In the genomic region with DNA sequence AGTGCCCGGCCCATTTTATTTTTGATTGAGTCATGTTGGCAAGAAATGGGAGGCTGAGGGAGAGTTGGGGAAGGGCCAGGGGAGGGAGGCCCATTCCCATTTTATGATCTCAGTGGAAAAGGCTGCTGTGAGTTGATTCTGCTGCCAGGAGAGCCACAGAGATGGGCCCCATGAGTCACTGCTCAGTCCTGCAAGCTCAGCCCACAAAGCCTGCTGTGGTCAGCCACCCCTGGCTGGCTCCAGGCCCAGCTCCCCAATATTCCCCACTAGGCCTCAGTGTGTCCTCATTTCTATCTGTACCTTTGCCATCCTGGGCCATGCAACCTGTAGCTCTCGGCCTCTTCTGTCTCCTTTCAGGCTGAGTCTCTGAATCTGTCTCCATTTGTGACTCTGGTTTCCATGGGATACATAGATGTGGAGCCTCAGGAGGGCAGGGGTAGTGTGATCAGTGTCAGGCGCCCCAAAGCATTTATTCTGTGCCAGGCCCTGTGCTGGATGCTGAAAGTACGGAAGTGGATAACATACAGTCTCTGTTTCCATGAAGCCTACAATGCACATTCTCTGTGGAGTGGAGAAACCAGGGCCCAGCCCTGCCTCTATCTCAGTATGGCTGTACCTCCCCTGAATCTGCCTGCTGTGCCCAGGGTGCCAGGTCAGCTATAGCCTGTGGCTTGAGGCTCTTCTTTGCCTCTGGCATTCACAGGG, we compare ENCODE assay signal across 7 cellular contexts. TPM values are rescaled to one million over a fixed set of nuclear protein-coding genes. Genes with fewer than 3 reads are reported as not detected.
A peak's percentile ranks its signal among the peaks of the same experiment; 100 is the strongest.
DNase-seq lines count a peak whose midpoint lies in the region; ATAC-seq and TF ChIP-seq lines count a peak whose summit lies in the region.

No MANE protein-coding gene starts in this region.

- H3K9me3 ChIP-seq in fibroblast of lung (ENCODE audit: control insufficient read depth, insufficient read depth, low read depth, low read length) (no peaks in the 10 kb centered on the region), skeletal muscle tissue (ENCODE audit: control insufficient read depth in 3 of 3, low read length in 3 of 3) (no peaks in the 10 kb centered on the region)

- peaks cover 16% of the 10 kb centered on the region for H3K4me1 ChIP-seq in fibroblast of lung (ENCODE audit: control insufficient read depth, extremely low read depth, insufficient read depth, low read length)
- peaks cover 0 to 16% (median 14%) of the 10 kb centered on the region in 3 donors for H3K4me1 ChIP-seq in skeletal muscle tissue (ENCODE audit: control insufficient read depth in 3 of 3, insufficient read depth in 3 of 3, low read length in 3 of 3)

- H3K9ac ChIP-seq in fibroblast of lung (ENCODE audit: insufficient read depth, low read length) (peak overlapping the region; percentile 70), skeletal muscle tissue (ENCODE audit: low read depth in 1 of 3, low read length in 3 of 3) (no peak overlapping the region)

- H3K79me2 ChIP-seq in fibroblast of lung (ENCODE audit: control insufficient read depth, insufficient read depth, low read length): peaks cover 5% of the 10 kb centered on the region

- H3K27ac ChIP-seq in fibroblast of lung (ENCODE audit: insufficient read depth, low read length) (peak overlapping the region; percentile 94), skeletal muscle tissue (ENCODE audit: low read depth, low read length) (peak overlapping the region; percentile 52)

- DNase-seq in HFF-Myc (ENCODE audit: extremely low read depth, low read depth) (peak; percentile 91), SW480 (ENCODE audit: low spot score) (peak; percentile 94), fibroblast of lung (ENCODE audit: low read depth in 2 of 2) (peak; percentile 99 to 100), NAMALWA (ENCODE audit: low spot score) (no peak)

- H3K27me3 ChIP-seq in fibroblast of lung (ENCODE audit: control insufficient read depth, insufficient read depth, low read length) (no peaks in the 10 kb centered on the region), skeletal muscle tissue (ENCODE audit: control insufficient read depth in 3 of 3, insufficient read depth in 3 of 3, low read length in 3 of 3) (no peaks in the 10 kb centered on the region)

- no peaks in the 10 kb centered on the region for H4K20me1 ChIP-seq in fibroblast of lung (ENCODE audit: control insufficient read depth, extremely low read depth, insufficient read depth, low read length)

- peak overlapping the region; percentile 99 for H3K4me2 ChIP-seq in fibroblast of lung (ENCODE audit: extremely low read depth, insufficient read depth, low read length)

- ATAC-seq in HG02759 (IDR thresholded peaks at IDR 0.05; ENCODE audit: unreplicated experiment) (no peak), GM18868 (IDR thresholded peaks at IDR 0.05; ENCODE audit: unreplicated experiment) (no peak)

- TF ChIP-seq CTCF in HFF-Myc (IDR thresholded peaks at IDR 0.05; ENCODE audit: low read depth, low read length, missing control alignments) (no peak), fibroblast of lung (conservative IDR thresholded peaks at IDR 0.05 in 1 of 2, IDR thresholded peaks at IDR 0.05 in 1 of 2; ENCODE audit: low read depth in 1 of 2, low read length in 2 of 2) (no peak)

- no peak overlapping the region for H2AFZ ChIP-seq in fibroblast of lung (ENCODE audit: low read length)

- H3K4me3 ChIP-seq in HFF-Myc (replicated peaks; ENCODE audit: low read depth, low read length) (peak overlapping the region; percentile 74), fibroblast of lung (replicated peaks in 1 of 4; ENCODE audit: control extremely low read depth in 1 of 4, insufficient read depth in 1 of 4, low read depth in 3 of 4, low read length in 4 of 4) (peak overlapping the region in 2 of 4 experiments; percentile 38 to 67), skeletal muscle tissue (ENCODE audit: low read length in 3 of 3) (no peak overlapping the region)

- H3K36me3 ChIP-seq in fibroblast of lung (ENCODE audit: control insufficient read depth, insufficient read depth, low read length) (peaks cover 6% of the 10 kb centered on the region), skeletal muscle tissue (ENCODE audit: control insufficient read depth in 3 of 3, insufficient read depth in 3 of 3, low read length in 3 of 3) (no peaks in the 10 kb centered on the region)

RNA-seq across cellular contexts. Expression of gene PLEKHG4, which starts 1.9 kb away (rescaled TPM):
- total RNA-seq in fibroblast of lung (23.6 and 37.7 TPM in 2 replicates), skeletal muscle tissue (7.3 TPM)
- 9.9 and 11.5 TPM in 2 replicates for polyA plus RNA-seq in fibroblast of lung
- polyA plus RNA-seq in fibroblast of lung (2012): 13.2 and 15.2 TPM in 2 replicates
- polyA minus RNA-seq in fibroblast of lung (ENCODE audit: low replicate concordance): 71.0 and 99.7 TPM in 2 replicates

RNA-seq across cellular contexts. Expression of gene SLC9A5, which starts 28.7 kb away (rescaled TPM):
- total RNA-seq in fibroblast of lung (1.0 and 2.3 TPM in 2 replicates), skeletal muscle tissue (not detected)
- 1.9 and 2.0 TPM in 2 replicates for polyA plus RNA-seq in fibroblast of lung
- 1.9 and 2.0 TPM in 2 replicates for polyA plus RNA-seq in fibroblast of lung (2012)
- 0.16 and 3.9 TPM in 2 replicates for polyA minus RNA-seq in fibroblast of lung (ENCODE audit: low replicate concordance)

RNA-seq across cellular contexts. Expression of gene FHOD1, which starts 30.2 kb away (rescaled TPM):
- total RNA-seq in fibroblast of lung (7.1 and 13.9 TPM in 2 replicates), skeletal muscle tissue (5.2 TPM)
- 25.8 and 32.7 TPM in 2 replicates for polyA plus RNA-seq in fibroblast of lung
- polyA plus RNA-seq in fibroblast of lung (2012): 41.2 and 62.7 TPM in 2 replicates
- 52.9 and 83.9 TPM in 2 replicates for polyA minus RNA-seq in fibroblast of lung (ENCODE audit: low replicate concordance)

RNA-seq across cellular contexts. Expression of gene KCTD19, which starts 49.1 kb away (rescaled TPM):
- total RNA-seq in fibroblast of lung: under 0.01 and 0.17 TPM in 2 replicates
- polyA plus RNA-seq in fibroblast of lung: 0.10 TPM in 1 of 2 replicates, not detected in the other
- polyA plus RNA-seq in fibroblast of lung (2012): 0.02 and 0.03 TPM in 2 replicates
- not detected in 2 replicates for polyA minus RNA-seq in fibroblast of lung (ENCODE audit: low replicate concordance)
- not detected for total RNA-seq in skeletal muscle tissue

RNA-seq across cellular contexts. Expression of gene LRRC36, which starts 49.2 kb away (rescaled TPM):
- total RNA-seq in fibroblast of lung: 0.51 and 0.66 TPM in 2 replicates
- polyA plus RNA-seq in fibroblast of lung: 0.06 and 0.38 TPM in 2 replicates
- 0.06 and 0.10 TPM in 2 replicates for polyA plus RNA-seq in fibroblast of lung (2012)
- 1.2 TPM in 1 of 2 replicates, not detected in the other for polyA minus RNA-seq in fibroblast of lung (ENCODE audit: low replicate concordance)
- total RNA-seq in skeletal muscle tissue: not detected
